8 cellular contexts compared by ENCODE assay signal in the genomic region with DNA sequence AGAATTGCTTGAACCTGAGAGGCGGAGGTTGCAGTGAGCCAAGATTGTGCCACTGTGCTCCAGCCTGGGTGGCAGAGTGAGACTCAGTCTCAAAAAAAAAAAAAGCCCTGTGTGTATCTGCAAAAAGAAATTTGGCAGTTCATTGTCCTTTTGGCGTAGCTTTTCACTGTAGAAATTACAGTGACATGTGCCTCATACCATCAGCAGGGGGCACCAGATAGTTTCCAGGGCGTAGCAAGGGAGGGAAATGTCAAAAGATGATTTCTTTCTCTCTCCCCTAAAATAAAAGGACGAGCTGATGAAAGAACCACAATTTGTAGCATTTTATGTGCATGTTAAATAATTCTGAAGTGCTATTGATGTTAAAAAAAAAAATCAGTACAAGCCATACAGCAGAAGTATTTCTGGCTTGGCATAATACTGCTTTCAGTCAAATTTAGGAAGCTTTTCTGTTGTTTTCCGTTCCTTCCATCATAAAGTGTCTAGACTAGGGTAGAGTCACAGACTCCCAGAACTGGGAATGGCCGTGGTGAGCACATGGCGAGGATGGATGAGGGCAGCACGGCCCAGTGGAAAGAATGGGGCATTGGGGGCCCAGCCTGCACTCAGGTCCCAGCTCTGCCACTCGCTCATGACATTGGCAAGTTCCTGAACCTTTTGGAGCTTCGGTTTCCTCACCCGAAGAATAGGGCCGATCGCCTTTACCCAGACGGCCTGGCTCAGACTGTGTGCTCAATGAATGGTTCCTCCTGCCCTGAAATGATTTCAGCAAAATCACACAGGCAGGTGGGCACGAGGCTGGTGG. TPM values are rescaled to one million over a fixed set of nuclear protein-coding genes. Genes with fewer than 3 reads are reported as not detected.
DNase-seq lines count a peak whose midpoint lies in the region; ATAC-seq lines count a peak whose summit lies in the region.

No MANE protein-coding gene starts in this region.

- ATAC-seq in GM21423 (IDR thresholded peaks at IDR 0.05; ENCODE audit: unreplicated experiment) (no peak), GM18511 (IDR thresholded peaks at IDR 0.05; ENCODE audit: unreplicated experiment) (no peak)

- in situ Hi-C loops in Caki2 (cut with HindIII; ENCODE audit: low pct_unique_long_range_greater_than_20kb, low sequenced_read_pairs): no loop called here

- DNase-seq in Caki2 (ENCODE audit: low read depth) (peak; percentile 29), HS-27A (ENCODE audit: low read depth) (peak; percentile 26), RPMI7951 (ENCODE audit: low read depth) (peak; percentile 51), germinal center (ENCODE audit: low spot score) (peak; percentile 25), retina (peak; percentile 50)
- peak; percentile 54 for DNase-seq in activated gamma-delta T cell treated with anti-CD3 and anti-CD28 coated beads, Interleukin-2, amount 50 U/mL, for 16 hours (ENCODE audit: low read depth)

RNA-seq across cellular contexts. Expression of a gene that starts 33.3 kb away (rescaled TPM):
- total RNA-seq in Caki2 (2014; rRNA removed; shearing (Covaris generic); ENCODE audit: low replicate concordance): 36.0 and 38.2 TPM in 2 replicates
- total RNA-seq in RPMI7951 (2014; rRNA removed; shearing (Covaris generic)): 25.3 and 28.5 TPM in 2 replicates

RNA-seq across cellular contexts. Expression of a gene that starts 59.8 kb away (rescaled TPM):
- total RNA-seq in Caki2 (2014; rRNA removed; shearing (Covaris generic); ENCODE audit: low replicate concordance): 17.7 and 28.8 TPM in 2 replicates
- total RNA-seq in RPMI7951 (2014; rRNA removed; shearing (Covaris generic)): 0.78 and 1.2 TPM in 2 replicates
